In genomic region chr5:80225954-80226353, GRCh38 we compare ENCODE assay signal across 26 cellular contexts. TPM values are rescaled to one million over a fixed set of nuclear protein-coding genes. Genes with fewer than 3 reads are reported as not detected.
DNase-seq lines count a peak whose midpoint lies in the region; ATAC-seq and TF ChIP-seq lines count a peak whose summit lies in the region.
"Had no signal": no experiment of that assay in that cellular context is flagged by ENCODE, and none has a peak within 500 bp of the region (broad histone marks: within the 10 kb centered on the region; RNA-seq: fewer than 3 reads in every experiment).

No MANE protein-coding gene starts in this region.

- no peak overlapping the region for H3K14ac ChIP-seq in trophoblast cell (ENCODE audit: low read length)

- H3K18ac ChIP-seq in trophoblast cell (ENCODE audit: low read length) = no peak overlapping the region

- H3K9ac ChIP-seq in trophoblast cell (ENCODE audit: low read length) = no peak overlapping the region

- no peak overlapping the region for H3K27ac ChIP-seq in CD8-positive, alpha-beta T cell (ENCODE audit: low read depth, low read length)
- H3K27ac ChIP-seq in trophoblast cell (ENCODE audit: low read depth, low read length) = no peak overlapping the region
- H3K27ac ChIP-seq: hepatocyte, pancreas, right atrium auricular region, RWPE1 had no signal

- no peaks in the 10 kb centered on the region for H3K9me3 ChIP-seq in CD8-positive, alpha-beta T cell (ENCODE audit: low read length)
- H3K9me3 ChIP-seq in trophoblast cell (ENCODE audit: insufficient read depth, low read depth, low read length) = no peaks in the 10 kb centered on the region
- H3K9me3 ChIP-seq: mucosa of descending colon, pancreas, right atrium auricular region, transverse colon had no signal

- ATAC-seq in CD8-positive, alpha-beta T cell = peak; percentile 66
- peak; percentile 32 for ATAC-seq in activated CD8-positive, alpha-beta T cell treated with anti-CD3 and anti-CD28 coated beads, Interleukin-2, amount 10 ng/mL, durations not matched to agents 7 days and 5 days
- no peak for ATAC-seq in HG03565 (IDR thresholded peaks at IDR 0.05; ENCODE audit: unreplicated experiment)
- ATAC-seq: HCT116, K562, left cardiac atrium, pancreas had no signal

- peaks cover 55% of the 10 kb centered on the region for H3K4me1 Mint-ChIP-seq in activated CD4-positive, alpha-beta memory T cell treated with anti-CD3 and anti-CD28 coated beads for 36 hours (ENCODE audit: low read depth)
- H3K4me1 Mint-ChIP-seq in activated CD4-positive, alpha-beta memory T cell treated with anti-CD3 and anti-CD28 coated beads, Interleukin-2, amount 10 ng/mL, durations not matched to agents 7 days and 5 days = peaks cover 39% of the 10 kb centered on the region
- peaks cover 72% of the 10 kb centered on the region for H3K4me1 Mint-ChIP-seq in CD8-positive, alpha-beta T cell (ENCODE audit: low read depth)
- H3K4me1 Mint-ChIP-seq in activated CD8-positive, alpha-beta T cell treated with anti-CD3 and anti-CD28 coated beads, Interleukin-2, amount 10 ng/mL, durations not matched to agents 7 days and 5 days (ENCODE audit: low read depth) = peaks cover 48% of the 10 kb centered on the region

- no peak overlapping the region for H2BK12ac ChIP-seq in trophoblast cell (ENCODE audit: low read length)

- POLR2A ChIA-PET in activated CD4-positive, alpha-beta memory T cell treated with anti-CD3 and anti-CD28 coated beads for 36 hours (lab: Charles Lee) = no interaction called here
- POLR2A ChIA-PET in activated CD4-positive, alpha-beta memory T cell treated with anti-CD3 and anti-CD28 coated beads, Interleukin-2, amount 10 ng/mL, durations not matched to agents 7 days and 5 days (lab: Charles Lee) = no interaction called here
- POLR2A ChIA-PET in CD8-positive, alpha-beta T cell (lab: Charles Lee) = no interaction called here
- POLR2A ChIA-PET in activated CD8-positive, alpha-beta T cell treated with anti-CD3 and anti-CD28 coated beads, Interleukin-2, amount 10 ng/mL, durations not matched to agents 7 days and 5 days (lab: Charles Lee) = no interaction called here

- H3K4me3 ChIP-seq in CD8-positive, alpha-beta T cell (ENCODE audit: low read depth, low read length) = peak overlapping the region; percentile 6
- H3K4me3 ChIP-seq in trophoblast cell (ENCODE audit: low read depth, low read length) = no peak overlapping the region
- H3K4me3 ChIP-seq: dorsolateral prefrontal cortex, hepatocyte, K562, mucosa of descending colon, pancreas, right atrium auricular region, smooth muscle cell, transverse colon had no signal

- peak overlapping the region; percentile 6 for H3K4ac ChIP-seq in trophoblast cell (ENCODE audit: low read depth, low read length)

- DNase-seq in activated CD4-positive, alpha-beta memory T cell treated with anti-CD3 and anti-CD28 coated beads for 36 hours = peak; percentile 7
- DNase-seq in activated CD4-positive, alpha-beta memory T cell treated with anti-CD3 and anti-CD28 coated beads, Interleukin-2, amount 10 ng/mL, durations not matched to agents 7 days and 5 days = no peak
- peak in 2 of 7 experiments; percentile 25 to 56 for DNase-seq in CD8-positive, alpha-beta T cell
- no peak for DNase-seq in activated CD8-positive, alpha-beta T cell treated with anti-CD3 and anti-CD28 coated beads, Interleukin-2, amount 10 ng/mL, durations not matched to agents 7 days and 5 days
- no peak for DNase-seq in trophoblast cell
- DNase-seq in posterior cingulate gyrus = no peak
- DNase-seq in SW 1271 (lab: John Stamatoyannopoulos, UW) = no peak
- DNase-seq: activated CD4-positive, alpha-beta T cell treated with anti-CD3 and anti-CD28 coated beads, Interleukin-2, amount 50 U/mL, for 4 hours; DMS79 treated with DMSO at 0.1 percent for 48 hours; dorsolateral prefrontal cortex; left cardiac atrium; mucosa of descending colon; NCI-H1105; NCI-H1930; NCI-H226; NCI-H69; pancreas; stimulated activated CD4-positive, alpha-beta T cell treated with anti-CD3 and anti-CD28 coated beads, Interleukin-2, amount 100 ng/mL, for 24 hours; transverse colon had no signal

- CTCF ChIA-PET in activated CD4-positive, alpha-beta memory T cell treated with anti-CD3 and anti-CD28 coated beads for 36 hours (lab: Charles Lee) = no interaction called here
- CTCF ChIA-PET in activated CD4-positive, alpha-beta memory T cell treated with anti-CD3 and anti-CD28 coated beads, Interleukin-2, amount 10 ng/mL, durations not matched to agents 7 days and 5 days (lab: Charles Lee) = no interaction called here
- CTCF ChIA-PET in CD8-positive, alpha-beta T cell (lab: Charles Lee) = no interaction called here
- CTCF ChIA-PET in activated CD8-positive, alpha-beta T cell treated with anti-CD3 and anti-CD28 coated beads, Interleukin-2, amount 10 ng/mL, durations not matched to agents 7 days and 5 days (lab: Charles Lee) = no interaction called here

- intact Hi-C loops in activated CD4-positive, alpha-beta memory T cell treated with anti-CD3 and anti-CD28 coated beads for 36 hours (cut with micrococcal nuclease) = no loop called here
- intact Hi-C loops in CD8-positive, alpha-beta T cell (cut with DNase I, micrococcal nuclease) = no loop called here
- intact Hi-C loops in posterior cingulate gyrus (cut with DNase I) = no loop called here

- no peak overlapping the region for H4K91ac ChIP-seq in trophoblast cell (ENCODE audit: low read depth, low read length)

- H3K27ac Mint-ChIP-seq in activated CD4-positive, alpha-beta memory T cell treated with anti-CD3 and anti-CD28 coated beads for 36 hours = peak overlapping the region; percentile 26
- no peak overlapping the region for H3K27ac Mint-ChIP-seq in activated CD4-positive, alpha-beta memory T cell treated with anti-CD3 and anti-CD28 coated beads, Interleukin-2, amount 10 ng/mL, durations not matched to agents 7 days and 5 days
- peak overlapping the region; percentile 61 for H3K27ac Mint-ChIP-seq in CD8-positive, alpha-beta T cell
- H3K27ac Mint-ChIP-seq in activated CD8-positive, alpha-beta T cell treated with anti-CD3 and anti-CD28 coated beads, Interleukin-2, amount 10 ng/mL, durations not matched to agents 7 days and 5 days = peak overlapping the region; percentile 47

- no peak overlapping the region for H3K4me2 ChIP-seq in trophoblast cell (ENCODE audit: low read length)
- H3K4me2 ChIP-seq: hepatocyte, smooth muscle cell had no signal

- H3K36me3 ChIP-seq in CD8-positive, alpha-beta T cell (ENCODE audit: insufficient read depth, low read length) = no peaks in the 10 kb centered on the region
- H3K36me3 ChIP-seq in trophoblast cell (ENCODE audit: control insufficient read depth in 1 of 2, insufficient read depth in 2 of 2, low read length in 2 of 2) = peaks cover 2 to 5% of the 10 kb centered on the region in 2 experiments
- H3K36me3 ChIP-seq: pancreas, right atrium auricular region, transverse colon had no signal

- H3K9me3 Mint-ChIP-seq in activated CD4-positive, alpha-beta memory T cell treated with anti-CD3 and anti-CD28 coated beads for 36 hours = no peaks in the 10 kb centered on the region
- H3K9me3 Mint-ChIP-seq in activated CD4-positive, alpha-beta memory T cell treated with anti-CD3 and anti-CD28 coated beads, Interleukin-2, amount 10 ng/mL, durations not matched to agents 7 days and 5 days = no peaks in the 10 kb centered on the region
- no peaks in the 10 kb centered on the region for H3K9me3 Mint-ChIP-seq in CD8-positive, alpha-beta T cell
- H3K9me3 Mint-ChIP-seq in activated CD8-positive, alpha-beta T cell treated with anti-CD3 and anti-CD28 coated beads, Interleukin-2, amount 10 ng/mL, durations not matched to agents 7 days and 5 days (ENCODE audit: insufficient read depth) = no peaks in the 10 kb centered on the region

- H2AFZ ChIP-seq in trophoblast cell (ENCODE audit: insufficient read depth, low read length, poor library complexity) = no peak overlapping the region
- H2AFZ ChIP-seq: hepatocyte had no signal

- no peaks in the 10 kb centered on the region for H3K79me1 ChIP-seq in trophoblast cell (ENCODE audit: low read length)

- H3K4me1 ChIP-seq in CD8-positive, alpha-beta T cell (ENCODE audit: insufficient read depth, low read length) = peaks cover 68% of the 10 kb centered on the region
- peaks cover 2 to 3% of the 10 kb centered on the region in 2 experiments for H3K4me1 ChIP-seq in trophoblast cell (ENCODE audit: control insufficient read depth in 1 of 2, insufficient read depth in 2 of 2, low read length in 2 of 2)

- no peaks in the 10 kb centered on the region for H3K27me3 ChIP-seq in CD8-positive, alpha-beta T cell (ENCODE audit: insufficient read depth, low read length)
- no peaks in the 10 kb centered on the region for H3K27me3 ChIP-seq in trophoblast cell (ENCODE audit: insufficient read depth, low read length)
- H3K27me3 ChIP-seq: dorsolateral prefrontal cortex, hepatocyte, pancreas, right atrium auricular region, transverse colon had no signal

- H2BK5ac ChIP-seq in trophoblast cell (ENCODE audit: low read depth, low read length, poor library complexity) = no peak overlapping the region

- no peaks in the 10 kb centered on the region for H3K27me3 Mint-ChIP-seq in activated CD4-positive, alpha-beta memory T cell treated with anti-CD3 and anti-CD28 coated beads for 36 hours
- no peaks in the 10 kb centered on the region for H3K27me3 Mint-ChIP-seq in activated CD4-positive, alpha-beta memory T cell treated with anti-CD3 and anti-CD28 coated beads, Interleukin-2, amount 10 ng/mL, durations not matched to agents 7 days and 5 days
- no peaks in the 10 kb centered on the region for H3K27me3 Mint-ChIP-seq in CD8-positive, alpha-beta T cell (ENCODE audit: low read depth)
- H3K27me3 Mint-ChIP-seq in activated CD8-positive, alpha-beta T cell treated with anti-CD3 and anti-CD28 coated beads, Interleukin-2, amount 10 ng/mL, durations not matched to agents 7 days and 5 days (ENCODE audit: low read depth) = no peaks in the 10 kb centered on the region

- H3K79me2 ChIP-seq in trophoblast cell (ENCODE audit: control insufficient read depth, insufficient read depth, low read length, poor library complexity) = peaks cover 9% of the 10 kb centered on the region

- no peak overlapping the region for H3K23ac ChIP-seq in trophoblast cell (ENCODE audit: low read length)

- no CpG with 5 or more reads among the region's 6 CpGs for WGBS in trophoblast cell (ENCODE audit: extremely low coverage, insufficient coverage, insufficient read length)

- peaks cover 7% of the 10 kb centered on the region for H3K36me3 Mint-ChIP-seq in activated CD4-positive, alpha-beta memory T cell treated with anti-CD3 and anti-CD28 coated beads for 36 hours
- H3K36me3 Mint-ChIP-seq in activated CD4-positive, alpha-beta memory T cell treated with anti-CD3 and anti-CD28 coated beads, Interleukin-2, amount 10 ng/mL, durations not matched to agents 7 days and 5 days (ENCODE audit: low read depth) = peaks cover 33% of the 10 kb centered on the region
- H3K36me3 Mint-ChIP-seq in CD8-positive, alpha-beta T cell = peaks cover 35% of the 10 kb centered on the region
- peaks cover 25% of the 10 kb centered on the region for H3K36me3 Mint-ChIP-seq in activated CD8-positive, alpha-beta T cell treated with anti-CD3 and anti-CD28 coated beads, Interleukin-2, amount 10 ng/mL, durations not matched to agents 7 days and 5 days (ENCODE audit: low read depth)

- H2BK120ac ChIP-seq in trophoblast cell (ENCODE audit: insufficient read depth, low read length, poor library complexity) = no peak overlapping the region

- no peak overlapping the region for H4K8ac ChIP-seq in trophoblast cell (ENCODE audit: low read depth, low read length)

- H3K4me3 Mint-ChIP-seq in activated CD4-positive, alpha-beta memory T cell treated with anti-CD3 and anti-CD28 coated beads for 36 hours = no peak overlapping the region
- H3K4me3 Mint-ChIP-seq in activated CD4-positive, alpha-beta memory T cell treated with anti-CD3 and anti-CD28 coated beads, Interleukin-2, amount 10 ng/mL, durations not matched to agents 7 days and 5 days = no peak overlapping the region
- peak overlapping the region; percentile 72 for H3K4me3 Mint-ChIP-seq in CD8-positive, alpha-beta T cell
- H3K4me3 Mint-ChIP-seq in activated CD8-positive, alpha-beta T cell treated with anti-CD3 and anti-CD28 coated beads, Interleukin-2, amount 10 ng/mL, durations not matched to agents 7 days and 5 days = peak overlapping the region; percentile 24

- no peak overlapping the region for H2AK5ac ChIP-seq in trophoblast cell (ENCODE audit: low read length)

- TF ChIP-seq CTCF in CD8-positive, alpha-beta T cell (IDR thresholded peaks at IDR 0.05) = no peak

- no peak overlapping the region for H4K12ac ChIP-seq in trophoblast cell (ENCODE audit: low read depth, low read length)

RNA-seq across cellular contexts. Expression of gene SERINC5, which starts 29.9 kb away (rescaled TPM):
- total RNA-seq in activated CD4-positive, alpha-beta memory T cell treated with anti-CD3 and anti-CD28 coated beads for 36 hours = 10 to 100 TPM; 42.8 to 48.0 TPM
- total RNA-seq in activated CD4-positive, alpha-beta memory T cell treated with anti-CD3 and anti-CD28 coated beads, Interleukin-2, amount 10 ng/mL, durations not matched to agents 7 days and 5 days = 10 to 100 TPM; 59.1 to 60.6 TPM
- 100 to 1,000 TPM; 112 to 117 TPM for total RNA-seq in CD8-positive, alpha-beta T cell
- total RNA-seq in activated CD8-positive, alpha-beta T cell treated with anti-CD3 and anti-CD28 coated beads, Interleukin-2, amount 10 ng/mL, durations not matched to agents 7 days and 5 days = 10 to 100 TPM; 52.5 to 54.5 TPM
- 106 and 110 TPM in 2 replicates for polyA plus RNA-seq in trophoblast cell (2013)

Comparison
In these comparisons a context has a peak if more than half of its experiments do, and no peak if none do; other contexts are left out.
1. H3K4me3 Mint-ChIP-seq: peak in CD8-positive, alpha-beta T cell (single experiment) and activated CD8-positive, alpha-beta T cell treated with anti-CD3 and anti-CD28 coated beads, Interleukin-2, amount 10 ng/mL, durations not matched to agents 7 days and 5 days (single experiment); none in activated CD4-positive, alpha-beta memory T cell treated with anti-CD3 and anti-CD28 coated beads for 36 hours (single experiment) and activated CD4-positive, alpha-beta memory T cell treated with anti-CD3 and anti-CD28 coated beads, Interleukin-2, amount 10 ng/mL, durations not matched to agents 7 days and 5 days (single experiment).